ENCODE assay signal across 21 cellular contexts in genomic region chr16:23742761-23743160, GRCh38. TPM values are rescaled to one million over a fixed set of nuclear protein-coding genes. Genes with fewer than 3 reads are reported as not detected.
DNase-seq lines count a peak whose midpoint lies in the region; ATAC-seq, FAIRE-seq and TF ChIP-seq lines count a peak whose summit lies in the region.
"Had no signal": no experiment of that assay in that cellular context is flagged by ENCODE, and none has a peak within 500 bp of the region (broad histone marks: within the 10 kb centered on the region; RNA-seq: fewer than 3 reads in every experiment).

No MANE protein-coding gene starts in this region.

- ATAC-seq in activated CD8-positive, alpha-beta T cell treated with anti-CD3 and anti-CD28 coated beads, Interleukin-2, amount 10 ng/mL, durations not matched to agents 7 days and 5 days: no peak
- ATAC-seq in HG03520 (IDR thresholded peaks at IDR 0.05; ENCODE audit: unreplicated experiment): no peak
- ATAC-seq: GM12878 had no signal

- H3K9me3 ChIP-seq in A673 (ENCODE audit: low read depth, low read length, poor library complexity, severe bottlenecking) (no peaks in the 10 kb centered on the region), Loucy (ENCODE audit: insufficient read depth, low read depth, low read length) (no peaks in the 10 kb centered on the region), tibial artery (peaks cover 0 to 5% (median 0%) of the 10 kb centered on the region in 3 donors)

- H4K20me1 ChIP-seq in Loucy (ENCODE audit: insufficient read depth, low read length, poor library complexity, severe bottlenecking): no peaks in the 10 kb centered on the region

- H3K4me1 ChIP-seq in A673 (ENCODE audit: insufficient read depth, low read length, poor library complexity, severe bottlenecking) (no peaks in the 10 kb centered on the region), Loucy (ENCODE audit: insufficient read depth, low read length, poor library complexity, severe bottlenecking) (no peaks in the 10 kb centered on the region), tibial artery (no peaks in the 10 kb centered on the region)

- H3K27ac ChIP-seq in A673 (ENCODE audit: low read depth, low read length, poor library complexity, severe bottlenecking) (no peak overlapping the region), tibial artery (no peak overlapping the region)
- H3K27ac ChIP-seq: C4-2B had no signal

- no peaks in the 10 kb centered on the region for H3K79me2 ChIP-seq in Loucy (ENCODE audit: insufficient read depth, low read length)

- H3K4me3 Mint-ChIP-seq in activated CD8-positive, alpha-beta T cell treated with anti-CD3 and anti-CD28 coated beads, Interleukin-2, amount 10 ng/mL, durations not matched to agents 7 days and 5 days: no peak overlapping the region

- H3K27me3 ChIP-seq in A673 (replicated peaks; ENCODE audit: insufficient read depth, low read depth, low read length, poor library complexity) (no peaks in the 10 kb centered on the region), Loucy (ENCODE audit: insufficient read depth, low read length, poor library complexity, severe bottlenecking) (no peaks in the 10 kb centered on the region), bronchial epithelial cell (ENCODE audit: control insufficient read depth, insufficient read depth, low read length) (no peaks in the 10 kb centered on the region), tibial artery (peaks cover 0 to 9% of the 10 kb centered on the region in 2 donors)

- intact Hi-C loops in A673 (cut with micrococcal nuclease; ENCODE audit: unreplicated experiment): no loop called here
- intact Hi-C loops in tibial artery (cut with DNase I; ENCODE audit: low total_unique reads): no loop called here

- H3K36me3 Mint-ChIP-seq in activated CD8-positive, alpha-beta T cell treated with anti-CD3 and anti-CD28 coated beads, Interleukin-2, amount 10 ng/mL, durations not matched to agents 7 days and 5 days (ENCODE audit: low read depth): no peaks in the 10 kb centered on the region

- H3K27ac Mint-ChIP-seq in activated CD8-positive, alpha-beta T cell treated with anti-CD3 and anti-CD28 coated beads, Interleukin-2, amount 10 ng/mL, durations not matched to agents 7 days and 5 days: no peak overlapping the region

- no TSS peak for BruUV-seq in A673 (replicated peaks; lab: Mats Ljungman, UMichigan)

- no peaks in the 10 kb centered on the region for H3K9me3 Mint-ChIP-seq in activated CD8-positive, alpha-beta T cell treated with anti-CD3 and anti-CD28 coated beads, Interleukin-2, amount 10 ng/mL, durations not matched to agents 7 days and 5 days (ENCODE audit: insufficient read depth)

- no peaks in the 10 kb centered on the region for H3K9me2 ChIP-seq in Loucy (replicated peaks; ENCODE audit: low read depth, low read length)

- CTCF ChIA-PET in A673 (lab: Charles Lee): no interaction called here
- CTCF ChIA-PET in activated CD8-positive, alpha-beta T cell treated with anti-CD3 and anti-CD28 coated beads, Interleukin-2, amount 10 ng/mL, durations not matched to agents 7 days and 5 days (lab: Charles Lee): no interaction called here

- FAIRE-seq in bronchial epithelial cell (lab: Jason Lieb, UNC): no peak
- FAIRE-seq: A204.1, GM12878, GM18507, RCC 7860 had no signal

- no peaks in the 10 kb centered on the region for H3K36me3 ChIP-seq in A673 (ENCODE audit: insufficient read depth, low read length, poor library complexity, severe bottlenecking)
- H3K36me3 ChIP-seq in Loucy (ENCODE audit: insufficient read depth, low read length): no peaks in the 10 kb centered on the region
- H3K36me3 ChIP-seq in bronchial epithelial cell (ENCODE audit: control insufficient read depth, insufficient read depth, low read length): no peaks in the 10 kb centered on the region
- no peaks in the 10 kb centered on the region for H3K36me3 ChIP-seq in tibial artery

- H3K27me3 Mint-ChIP-seq in activated CD8-positive, alpha-beta T cell treated with anti-CD3 and anti-CD28 coated beads, Interleukin-2, amount 10 ng/mL, durations not matched to agents 7 days and 5 days (ENCODE audit: low read depth): peaks cover 33% of the 10 kb centered on the region

- TF ChIP-seq CTCF in A673 (conservative IDR thresholded peaks at IDR 0.05; ENCODE audit: low read depth, low read length) (peak; percentile 30; the same call in 1 of the 2 replicates), Loucy (conservative IDR thresholded peaks at IDR 0.05; ENCODE audit: low read length) (0 out of 2 replicates have a peak, but pooled peaks have one; percentile 14), bronchial epithelial cell (IDR thresholded peaks at IDR 0.05; ENCODE audit: insufficient read depth, low read length, severe bottlenecking) (peak; percentile 20), tibial artery (IDR thresholded peaks at IDR 0.05) (no peak)

- H3K4me3 ChIP-seq in A673 (ENCODE audit: low read depth, low read length, poor library complexity, severe bottlenecking) (no peak overlapping the region), Loucy (ENCODE audit: low read length, poor library complexity, severe bottlenecking) (no peak overlapping the region), bronchial epithelial cell (ENCODE audit: low read depth, low read length) (no peak overlapping the region), tibial artery (no peak overlapping the region)
- H3K4me3 ChIP-seq: GM12878 had no signal

- POLR2A ChIA-PET in A673 (lab: Charles Lee; ENCODE audit: low non-redundant PET): no interaction called here
- POLR2A ChIA-PET in activated CD8-positive, alpha-beta T cell treated with anti-CD3 and anti-CD28 coated beads, Interleukin-2, amount 10 ng/mL, durations not matched to agents 7 days and 5 days (lab: Charles Lee): no interaction called here

- no peak overlapping the region for H2AFZ ChIP-seq in Loucy (ENCODE audit: low read length)

- no peaks in the 10 kb centered on the region for H3F3A ChIP-seq in Loucy (ENCODE audit: low read depth)

- H3K4me1 Mint-ChIP-seq in activated CD8-positive, alpha-beta T cell treated with anti-CD3 and anti-CD28 coated beads, Interleukin-2, amount 10 ng/mL, durations not matched to agents 7 days and 5 days (ENCODE audit: low read depth): no peaks in the 10 kb centered on the region

- H3K9ac ChIP-seq in Loucy (ENCODE audit: low read depth, low read length, poor library complexity, severe bottlenecking): no peak overlapping the region

- no peak overlapping the region for H3K4me2 ChIP-seq in Loucy (ENCODE audit: low read depth, low read length, poor library complexity, severe bottlenecking)

- peak; percentile 42 for DNase-seq in A673 (ENCODE audit: low spot score)
- peak; percentile 5 for DNase-seq in bronchial epithelial cell (ENCODE audit: low read depth)
- peak; percentile 9 for DNase-seq in islet precursor cell
- no peak for DNase-seq in tibial artery
- no peak for DNase-seq in stimulated activated CD4-positive, alpha-beta T cell treated with anti-CD3 and anti-CD28 coated beads, Interleukin-12 subunit alpha, Interleukin-12 subunit beta, amount 100 ng/mL, for 4 hours
- DNase-seq in activated CD8-positive, alpha-beta T cell treated with anti-CD3 and anti-CD28 coated beads, Interleukin-2, amount 10 ng/mL, durations not matched to agents 7 days and 5 days: no peak
- DNase-seq: COR-L47, DMS153, NCI-H1092, NCI-H1694, NCI-H2107, NCI-H345, SIG-M5 had no signal

RNA-seq across cellular contexts. Expression of gene CHP2, which starts 12.1 kb away (rescaled TPM):
- 0.99 and 1.0 TPM in 2 replicates for total RNA-seq in A673 (2021)
- 0.26 and 0.38 TPM in 2 replicates for total RNA-seq in bronchial epithelial cell
- not detected for total RNA-seq in activated CD8-positive, alpha-beta T cell treated with anti-CD3 and anti-CD28 coated beads, Interleukin-2, amount 10 ng/mL, durations not matched to agents 7 days and 5 days
- total RNA-seq: GM12878, HT1080 had no signal

RNA-seq across cellular contexts. Expression of gene ERN2, which starts 29.7 kb away (rescaled TPM):
- total RNA-seq in A673 (2021) (not detected in 2 replicates), bronchial epithelial cell (0.26 and 2.2 TPM in 2 replicates)
- not detected for total RNA-seq in activated CD8-positive, alpha-beta T cell treated with anti-CD3 and anti-CD28 coated beads, Interleukin-2, amount 10 ng/mL, durations not matched to agents 7 days and 5 days
- total RNA-seq: HT1080 had no signal

Comparison
In these comparisons a context has a peak if more than half of its experiments do, and no peak if none do; other contexts are left out.
1. DNase-seq: peak in A673 (single experiment), bronchial epithelial cell (single experiment) and islet precursor cell (single experiment); none in tibial artery (0 of 2), stimulated activated CD4-positive, alpha-beta T cell treated with anti-CD3 and anti-CD28 coated beads, Interleukin-12 subunit alpha, Interleukin-12 subunit beta, amount 100 ng/mL, for 4 hours (single experiment) and activated CD8-positive, alpha-beta T cell treated with anti-CD3 and anti-CD28 coated beads, Interleukin-2, amount 10 ng/mL, durations not matched to agents 7 days and 5 days (single experiment).
2. CTCF ChIP-seq: peak in A673 (single experiment), Loucy (single experiment) and bronchial epithelial cell (single experiment); none in tibial artery (0 of 2).